ENCODE assay signal across 8 cellular contexts in genomic region chr14:39431416-39432178, GRCh38. TPM values are rescaled to one million over a fixed set of nuclear protein-coding genes. Genes with fewer than 3 reads are reported as not detected.
DNase-seq lines count a peak whose midpoint lies in the region; ATAC-seq and TF ChIP-seq lines count a peak whose summit lies in the region.

No MANE protein-coding gene starts in this region.

- H3K9ac ChIP-seq in BLaER1 treated with 17β-estradiol and CSF1 and Interleukin-3, amounts not matched to agents 10 nM and 100 nM, result peak overlapping the region; percentile 98 to 100 (median 100)

- H3K4me3 ChIP-seq in BLaER1 treated with 17β-estradiol and CSF1 and Interleukin-3, amounts not matched to agents 10 nM and 100 nM, result peak overlapping the region; percentile 84 to 99 (median 96)
- peak overlapping the region; percentile 92 for H3K4me3 ChIP-seq in hepatocyte
- peak overlapping the region; percentile 91 for H3K4me3 ChIP-seq in skeletal muscle cell (ENCODE audit: low read depth, low read length)

- H3K4me1 ChIP-seq in BLaER1 treated with 17β-estradiol and CSF1 and Interleukin-3, amounts not matched to agents 10 nM and 100 nM, result peaks cover 28 to 47% (median 40%) of the 10 kb centered on the region in 10 experiments
- H3K4me1 ChIP-seq in hepatocyte (ENCODE audit: insufficient read depth), result peaks cover 15% of the 10 kb centered on the region

- no peak for TF ChIP-seq CTCF in hepatocyte (IDR thresholded peaks at IDR 0.05; ENCODE audit: poor library complexity)

- peak overlapping the region; percentile 83 to 97 (median 93) for H3K4me2 ChIP-seq in BLaER1 treated with 17β-estradiol and CSF1 and Interleukin-3, amounts not matched to agents 10 nM and 100 nM
- peak overlapping the region; percentile 93 for H3K4me2 ChIP-seq in hepatocyte

- H3K27ac ChIP-seq in BLaER1 treated with 17β-estradiol and CSF1 and Interleukin-3, amounts not matched to agents 10 nM and 100 nM, result peak overlapping the region; percentile 98 to 100 (median 100)
- H3K27ac ChIP-seq in hepatocyte, result peak overlapping the region; percentile 98

- 0% methylated on average over 44 of the region's 81 CpGs for WGBS in hepatocyte (ENCODE audit: low lambda C conversion rate, missing lambda C conversion rate)

- ATAC-seq in GM18909 (IDR thresholded peaks at IDR 0.05; ENCODE audit: poor library complexity, unreplicated experiment) (peak; percentile 26), HG03159 (IDR thresholded peaks at IDR 0.05; ENCODE audit: unreplicated experiment) (peak; percentile 23)

- peaks cover 40 to 54% (median 51%) of the 10 kb centered on the region in 11 experiments for H4K20me1 ChIP-seq in BLaER1 treated with 17β-estradiol and CSF1 and Interleukin-3, amounts not matched to agents 10 nM and 100 nM
- peaks cover 14% of the 10 kb centered on the region for H4K20me1 ChIP-seq in hepatocyte (ENCODE audit: insufficient read depth, poor library complexity, severe bottlenecking)

- H3K9me2 ChIP-seq in hepatocyte (replicated peaks; ENCODE audit: insufficient read depth), result no peaks in the 10 kb centered on the region

- H3K79me2 ChIP-seq in hepatocyte, result peaks cover 50% of the 10 kb centered on the region

- no peaks in the 10 kb centered on the region for H3K27me3 ChIP-seq in BLaER1 treated with 17β-estradiol and CSF1 and Interleukin-3, amounts not matched to agents 10 nM and 100 nM
- H3K27me3 ChIP-seq in hepatocyte, result no peaks in the 10 kb centered on the region

- DNase-seq in SK-N-DZ (ENCODE audit: low spot score), result peak; percentile 22
- DNase-seq in amniotic stem cell (lab: John Stamatoyannopoulos, UW), result peak; percentile 15
- DNase-seq in hepatocyte (ENCODE audit: low spot score), result peak; percentile 70
- no peak for DNase-seq in skeletal muscle cell (ENCODE audit: low read depth)
- no peak for DNase-seq in H4 (ENCODE audit: low spot score)

- H3K9me3 ChIP-seq in BLaER1 treated with 17β-estradiol and CSF1 and Interleukin-3, amounts not matched to agents 10 nM and 100 nM (replicated peaks in 1 of 11), result no peaks in the 10 kb centered on the region
- H3K9me3 ChIP-seq in hepatocyte (ENCODE audit: low read depth), result no peaks in the 10 kb centered on the region

- no peaks in the 10 kb centered on the region for H3K36me3 ChIP-seq in BLaER1 treated with 17β-estradiol and CSF1 and Interleukin-3, amounts not matched to agents 10 nM and 100 nM
- H3K36me3 ChIP-seq in hepatocyte (replicated peaks; ENCODE audit: insufficient read depth, low read depth), result no peaks in the 10 kb centered on the region

- peak overlapping the region; percentile 47 for H2AFZ ChIP-seq in hepatocyte

RNA-seq across cellular contexts. Expression of gene FBXO33, which starts 0.6 kb away (rescaled TPM):
- 11.5 and 13.3 TPM in 2 replicates for polyA plus RNA-seq in SK-N-DZ (2014; cell fraction: cytosol; rRNA removed)
- polyA plus RNA-seq in SK-N-DZ (2014; cell fraction: nucleus; rRNA removed), result 9.1 TPM in 2 replicates
- 14.5 and 19.4 TPM in 2 replicates for total RNA-seq in hepatocyte
- polyA plus RNA-seq in hepatocyte, result 8.9 and 12.0 TPM in 2 replicates
- 15.1 and 16.8 TPM in 2 replicates for total RNA-seq in H4 (2014; rRNA removed; shearing (Covaris generic))

Comparison
In these comparisons a context has a peak if more than half of its experiments do, and no peak if none do; other contexts are left out.
1. DNase-seq: peak in SK-N-DZ (single experiment), amniotic stem cell (single experiment) and hepatocyte (single experiment); none in skeletal muscle cell (single experiment) and H4 (single experiment).
2. Peak in every context shown above with its lines, with median percentiles within 50 percentile points of each other: H3K4me3 ChIP-seq.